Comparison of ENCODE assay signal across 9 cellular contexts in the genomic region with DNA sequence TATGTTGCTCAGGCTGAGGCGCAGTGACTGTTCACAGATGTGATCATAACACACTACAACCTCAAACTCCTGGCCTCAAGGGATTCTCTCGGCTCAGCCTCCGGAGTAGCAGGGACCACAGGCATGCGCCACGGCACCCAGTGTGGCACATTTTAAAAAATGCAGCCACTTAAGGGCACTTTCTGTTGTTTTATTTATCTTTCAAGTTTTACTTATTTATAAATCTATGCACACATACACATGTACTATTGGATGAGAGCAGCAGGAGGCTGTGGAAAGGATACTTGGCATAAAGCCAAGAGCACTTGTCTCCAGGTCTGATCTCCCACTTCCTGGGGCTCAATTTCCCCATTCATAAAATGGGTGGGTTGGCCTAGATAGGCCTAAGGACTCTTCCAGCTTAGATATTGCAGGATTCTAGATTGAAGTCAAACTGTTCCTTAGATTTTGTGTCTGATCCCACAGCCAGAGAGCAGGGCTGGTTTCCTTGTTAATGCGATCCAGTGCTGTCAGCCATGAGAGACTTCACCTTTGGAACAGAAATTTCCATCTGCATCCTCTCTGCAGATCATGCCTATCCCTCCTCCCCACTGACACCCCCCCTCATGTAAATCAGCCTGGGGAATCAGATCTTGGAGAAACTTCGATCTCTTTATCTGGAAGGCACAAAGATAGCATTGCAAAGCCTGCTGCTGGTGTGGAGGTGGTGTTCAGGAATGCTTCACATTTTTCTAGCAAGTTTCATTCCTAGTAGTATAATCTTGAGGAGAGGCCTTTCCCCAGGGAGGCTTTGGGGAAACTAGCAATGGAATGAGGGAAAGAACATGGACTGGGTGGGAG. TPM values are rescaled to one million over a fixed set of nuclear protein-coding genes. Genes with fewer than 3 reads are reported as not detected.
DNase-seq lines count a peak whose midpoint lies in the region; ATAC-seq, FAIRE-seq and TF ChIP-seq lines count a peak whose summit lies in the region.
"Had no signal": no experiment of that assay in that cellular context is flagged by ENCODE, and none has a peak within 500 bp of the region (broad histone marks: within the 10 kb centered on the region; RNA-seq: fewer than 3 reads in every experiment).

No MANE protein-coding gene starts in this region.

- H3K4me3 ChIP-seq in adipocyte (ENCODE audit: low read length) (peak overlapping the region; percentile 63), mesodermal cell (ENCODE audit: extremely low read depth, insufficient read depth, low read length, poor library complexity, severe bottlenecking) (no peak overlapping the region), upper lobe of right lung (no peak overlapping the region)

- H3K4me3 Mint-ChIP-seq in activated T-helper 2 cell treated with anti-CD3 and anti-CD28 coated beads, Interferon-gamma antibody, Interleukin-2, Interleukin-4, amounts not matched to agents 10 μg/mL and 5 μg/mL and 100 μg/mL, durations not matched to agents 14 hours and 24 hours and 36 hours (ENCODE audit: low read depth), result no peak overlapping the region

- ATAC-seq in HG02759 (IDR thresholded peaks at IDR 0.05; ENCODE audit: unreplicated experiment) (no peak), HG02938 (IDR thresholded peaks at IDR 0.05; ENCODE audit: unreplicated experiment) (no peak), upper lobe of right lung (no peak)

- H3K4me1 ChIP-seq in adipocyte (ENCODE audit: control insufficient read depth, insufficient read depth, low read length) (peaks cover 31% of the 10 kb centered on the region), mesodermal cell (ENCODE audit: control insufficient read depth, insufficient read depth, low read length, poor library complexity, severe bottlenecking) (peaks cover 47% of the 10 kb centered on the region), upper lobe of right lung (peaks cover 15% of the 10 kb centered on the region)

- peak; percentile 82 for FAIRE-seq in G401.6 (lab: Jason Lieb, UNC)

- DNase-seq in AG08395 (ENCODE audit: low spot score), result peak; percentile 67
- peak; percentile 70 for DNase-seq in adipocyte (ENCODE audit: low read depth)
- DNase-seq in activated T-helper 2 cell treated with anti-CD3 and anti-CD28 coated beads, Interferon-gamma antibody, Interleukin-2, Interleukin-4, amounts not matched to agents 10 μg/mL and 5 μg/mL and 100 μg/mL, durations not matched to agents 14 hours and 24 hours and 36 hours (ENCODE audit: low spot score), result no peak
- no peak for DNase-seq in upper lobe of right lung
- DNase-seq: activated CD4-positive, CD25-positive, alpha-beta regulatory T cell had no signal

- H3K9me3 Mint-ChIP-seq in activated T-helper 2 cell treated with anti-CD3 and anti-CD28 coated beads, Interferon-gamma antibody, Interleukin-2, Interleukin-4, amounts not matched to agents 10 μg/mL and 5 μg/mL and 100 μg/mL, durations not matched to agents 14 hours and 24 hours and 36 hours, result no peaks in the 10 kb centered on the region

- peaks cover 39% of the 10 kb centered on the region for H3K4me1 Mint-ChIP-seq in activated T-helper 2 cell treated with anti-CD3 and anti-CD28 coated beads, Interferon-gamma antibody, Interleukin-2, Interleukin-4, amounts not matched to agents 10 μg/mL and 5 μg/mL and 100 μg/mL, durations not matched to agents 14 hours and 24 hours and 36 hours (ENCODE audit: low read depth)

- H3K9me3 ChIP-seq in adipocyte (ENCODE audit: control insufficient read depth, low read length), result no peaks in the 10 kb centered on the region
- no peaks in the 10 kb centered on the region for H3K9me3 ChIP-seq in mesodermal cell (ENCODE audit: control insufficient read depth, low read length)
- no peaks in the 10 kb centered on the region for H3K9me3 ChIP-seq in upper lobe of right lung

- intact Hi-C loops in activated T-helper 2 cell treated with anti-CD3 and anti-CD28 coated beads, Interferon-gamma antibody, Interleukin-2, Interleukin-4, amounts not matched to agents 10 μg/mL and 5 μg/mL and 100 μg/mL, durations not matched to agents 14 hours and 24 hours and 36 hours (cut with micrococcal nuclease), result no loop called here
- intact Hi-C loops in upper lobe of right lung (cut with DNase I), result no loop called here

- no peaks in the 10 kb centered on the region for H3K27me3 Mint-ChIP-seq in activated T-helper 2 cell treated with anti-CD3 and anti-CD28 coated beads, Interferon-gamma antibody, Interleukin-2, Interleukin-4, amounts not matched to agents 10 μg/mL and 5 μg/mL and 100 μg/mL, durations not matched to agents 14 hours and 24 hours and 36 hours (ENCODE audit: low read depth)

- 89 to 94% methylated on average over 2 of the region's 7 CpGs for WGBS in mesodermal cell (ENCODE audit: insufficient coverage in 2 of 2), 2 experiments

- peak overlapping the region; percentile 66 for H3K9ac ChIP-seq in adipocyte (ENCODE audit: low read length)

- no peak overlapping the region for H3K27ac Mint-ChIP-seq in activated T-helper 2 cell treated with anti-CD3 and anti-CD28 coated beads, Interferon-gamma antibody, Interleukin-2, Interleukin-4, amounts not matched to agents 10 μg/mL and 5 μg/mL and 100 μg/mL, durations not matched to agents 14 hours and 24 hours and 36 hours

- peaks cover 3% of the 10 kb centered on the region for H3K36me3 Mint-ChIP-seq in activated T-helper 2 cell treated with anti-CD3 and anti-CD28 coated beads, Interferon-gamma antibody, Interleukin-2, Interleukin-4, amounts not matched to agents 10 μg/mL and 5 μg/mL and 100 μg/mL, durations not matched to agents 14 hours and 24 hours and 36 hours (ENCODE audit: low read depth)

- H3K27ac ChIP-seq in mesodermal cell (ENCODE audit: low read depth, low read length, severe bottlenecking) (peak overlapping the region; percentile 68), upper lobe of right lung (no peak overlapping the region)

- no peaks in the 10 kb centered on the region for H3K27me3 ChIP-seq in adipocyte (replicated peaks; ENCODE audit: control insufficient read depth, insufficient read depth, low read length)
- H3K27me3 ChIP-seq in upper lobe of right lung, result no peaks in the 10 kb centered on the region

- no peak for TF ChIP-seq CTCF in upper lobe of right lung (IDR thresholded peaks at IDR 0.05)

- H3K36me3 ChIP-seq in adipocyte (ENCODE audit: control insufficient read depth, insufficient read depth, low read length, severe bottlenecking) (no peaks in the 10 kb centered on the region), mesodermal cell (ENCODE audit: control insufficient read depth, insufficient read depth, low read length) (no peaks in the 10 kb centered on the region), upper lobe of right lung (no peaks in the 10 kb centered on the region)

RNA-seq across cellular contexts. Expression of a gene that starts 24.7 kb away (rescaled TPM):
- 305 TPM for polyA plus RNA-seq in mesodermal cell (2013, experiment 1 of 2)
- polyA plus RNA-seq in mesodermal cell (2013, experiment 2 of 2), result 286 TPM
- 433 and 442 TPM in 2 replicates for total RNA-seq in activated T-helper 2 cell treated with anti-CD3 and anti-CD28 coated beads, Interferon-gamma antibody, Interleukin-2, Interleukin-4, amounts not matched to agents 10 μg/mL and 5 μg/mL and 100 μg/mL, durations not matched to agents 14 hours and 24 hours and 36 hours
- total RNA-seq in upper lobe of right lung, result 337 TPM

Comparison
In these comparisons a context has a peak if more than half of its experiments do, and no peak if none do; other contexts are left out.
1. DNase-seq: peak in AG08395 (single experiment) and adipocyte (single experiment); none in activated T-helper 2 cell treated with anti-CD3 and anti-CD28 coated beads, Interferon-gamma antibody, Interleukin-2, Interleukin-4, amounts not matched to agents 10 μg/mL and 5 μg/mL and 100 μg/mL, durations not matched to agents 14 hours and 24 hours and 36 hours (single experiment) and upper lobe of right lung (single experiment).